In the genomic region with DNA sequence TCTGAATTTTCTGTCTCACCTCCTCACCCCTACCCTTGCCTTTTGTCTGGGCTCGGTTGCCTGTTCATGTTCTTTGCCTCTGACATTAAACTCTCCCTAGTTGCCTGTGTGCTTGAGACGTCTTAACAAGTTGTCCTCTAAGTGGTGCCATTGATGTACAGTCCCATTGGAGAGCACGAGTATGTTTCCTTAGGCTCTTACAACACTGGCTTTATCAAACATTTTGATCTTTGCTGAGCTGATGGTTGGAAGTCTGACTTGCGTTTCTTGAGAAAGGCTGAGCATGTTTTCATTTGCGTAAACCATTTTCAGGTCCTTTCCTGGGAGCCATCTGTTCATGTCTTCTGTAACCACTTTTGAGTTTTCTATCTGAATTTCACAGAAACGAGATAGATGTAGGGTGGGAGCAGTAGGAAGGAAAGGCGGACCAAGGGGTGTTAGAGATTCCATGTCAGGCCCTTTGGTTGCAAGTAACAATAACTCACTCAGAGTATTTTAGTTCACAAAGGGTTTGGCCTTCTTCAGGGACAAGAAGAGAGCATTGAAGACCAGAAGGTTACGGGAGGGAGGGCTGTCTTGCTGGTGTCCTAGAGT, we compare ENCODE assay signal across 18 cellular contexts. TPM values are rescaled to one million over a fixed set of nuclear protein-coding genes. Genes with fewer than 3 reads are reported as not detected.
A peak's percentile ranks its signal among the peaks of the same experiment; 100 is the strongest.
DNase-seq lines count a peak whose midpoint lies in the region; ATAC-seq, FAIRE-seq and TF ChIP-seq lines count a peak whose summit lies in the region.
"Had no signal": no experiment of that assay in that cellular context is flagged by ENCODE, and none has a peak within 500 bp of the region (broad histone marks: within the 10 kb centered on the region; RNA-seq: fewer than 3 reads in every experiment).

No MANE protein-coding gene starts in this region.

- no peak for DNase-seq in activated naive CD4-positive, alpha-beta T cell treated with anti-CD3 and anti-CD28 coated beads for 36 hours
- DNase-seq in activated naive CD4-positive, alpha-beta T cell treated with Interleukin-2 at 50 U/mL for 16 hours: no peak
- DNase-seq in GM12891 (ENCODE audit: insufficient read length, low spot score): no peak
- no peak for DNase-seq in activated naive CD8-positive, alpha-beta T cell treated with anti-CD3 and anti-CD28 coated beads, Interleukin-2, amount 10 ng/mL, durations not matched to agents 7 days and 5 days
- DNase-seq in naive thymus-derived CD8-positive, alpha-beta T cell: no peak
- DNase-seq in NCI-H1105 (lab: John Stamatoyannopoulos, UW): no peak
- no peak for DNase-seq in GM20000 (ENCODE audit: low spot score)
- DNase-seq in KG1 (lab: John Stamatoyannopoulos, UW): no peak
- DNase-seq: activated CD4-positive, alpha-beta T cell treated with anti-CD3 and anti-CD28 coated beads, Interleukin-2, amount 50 U/mL, for 4 hours; central memory CD4-positive, alpha-beta T cell; GDM1; GM23248; mesendoderm; NCI-H1694; NCI-H69; nephron progenitor cell; posterior cingulate gyrus had no signal

- no peak for ATAC-seq in activated naive CD8-positive, alpha-beta T cell treated with anti-CD3 and anti-CD28 coated beads, Interleukin-2, amount 10 ng/mL, durations not matched to agents 7 days and 5 days (ENCODE audit: low read depth)
- ATAC-seq in naive thymus-derived CD8-positive, alpha-beta T cell: no peak
- ATAC-seq: esophagus mucosa had no signal

- 0 out of 2 replicates have a peak, but pooled peaks have one; percentile 5 for TF ChIP-seq POLR2A in GM12891 (IDR thresholded peaks at IDR 0.05; ENCODE audit: low read depth, low read length)

- intact Hi-C loops in activated naive CD4-positive, alpha-beta T cell treated with anti-CD3 and anti-CD28 coated beads for 36 hours (cut with micrococcal nuclease): no loop called here

- no peaks in the 10 kb centered on the region for H3K27me3 Mint-ChIP-seq in activated naive CD4-positive, alpha-beta T cell treated with anti-CD3 and anti-CD28 coated beads for 36 hours (ENCODE audit: low read depth)
- no peaks in the 10 kb centered on the region for H3K27me3 Mint-ChIP-seq in activated naive CD8-positive, alpha-beta T cell treated with anti-CD3 and anti-CD28 coated beads, Interleukin-2, amount 10 ng/mL, durations not matched to agents 7 days and 5 days
- H3K27me3 Mint-ChIP-seq in naive thymus-derived CD8-positive, alpha-beta T cell: no peaks in the 10 kb centered on the region

- H3K36me3 Mint-ChIP-seq in activated naive CD4-positive, alpha-beta T cell treated with anti-CD3 and anti-CD28 coated beads for 36 hours (ENCODE audit: low read depth): peaks cover 71% of the 10 kb centered on the region
- peaks cover 67% of the 10 kb centered on the region for H3K36me3 Mint-ChIP-seq in activated naive CD8-positive, alpha-beta T cell treated with anti-CD3 and anti-CD28 coated beads, Interleukin-2, amount 10 ng/mL, durations not matched to agents 7 days and 5 days
- H3K36me3 Mint-ChIP-seq in naive thymus-derived CD8-positive, alpha-beta T cell: peaks cover 6 to 56% (median 22%) of the 10 kb centered on the region in 3 donors

- no peak for TF ChIP-seq CTCF in GM20000 (IDR thresholded peaks at IDR 0.05; ENCODE audit: extremely low read depth, missing control alignments)

- CTCF ChIA-PET in activated naive CD4-positive, alpha-beta T cell treated with anti-CD3 and anti-CD28 coated beads for 36 hours (lab: Charles Lee): interaction anchor here (1.0 kb wide), 1 partner anchor 17 kb away, joined by 3 read pairs; no protein-coding TSS in a partner anchor

- peaks cover 60% of the 10 kb centered on the region for H3K4me1 Mint-ChIP-seq in activated naive CD4-positive, alpha-beta T cell treated with anti-CD3 and anti-CD28 coated beads for 36 hours (ENCODE audit: low read depth)
- peaks cover 39% of the 10 kb centered on the region for H3K4me1 Mint-ChIP-seq in activated naive CD8-positive, alpha-beta T cell treated with anti-CD3 and anti-CD28 coated beads, Interleukin-2, amount 10 ng/mL, durations not matched to agents 7 days and 5 days
- peaks cover 42 to 65% (median 59%) of the 10 kb centered on the region in 4 donors for H3K4me1 Mint-ChIP-seq in naive thymus-derived CD8-positive, alpha-beta T cell
- H3K4me1 Mint-ChIP-seq: nephron progenitor cell had no signal

- POLR2A ChIA-PET in activated naive CD8-positive, alpha-beta T cell treated with anti-CD3 and anti-CD28 coated beads, Interleukin-2, amount 10 ng/mL, durations not matched to agents 7 days and 5 days (lab: Charles Lee): no interaction called here
- POLR2A ChIA-PET in naive thymus-derived CD8-positive, alpha-beta T cell (lab: Charles Lee): no interaction called here

- H3K4me3 Mint-ChIP-seq in activated naive CD4-positive, alpha-beta T cell treated with anti-CD3 and anti-CD28 coated beads for 36 hours: no peak overlapping the region
- no peak overlapping the region for H3K4me3 Mint-ChIP-seq in activated naive CD8-positive, alpha-beta T cell treated with anti-CD3 and anti-CD28 coated beads, Interleukin-2, amount 10 ng/mL, durations not matched to agents 7 days and 5 days
- H3K4me3 Mint-ChIP-seq in naive thymus-derived CD8-positive, alpha-beta T cell: peak overlapping the region in 2 of 10 donors; percentile 4 to 60
- H3K4me3 Mint-ChIP-seq: nephron progenitor cell had no signal

- FAIRE-seq in GM12891 (lab: Jason Lieb, UNC): no peak

- H3K9me3 Mint-ChIP-seq in activated naive CD4-positive, alpha-beta T cell treated with anti-CD3 and anti-CD28 coated beads for 36 hours: no peaks in the 10 kb centered on the region
- H3K9me3 Mint-ChIP-seq in activated naive CD8-positive, alpha-beta T cell treated with anti-CD3 and anti-CD28 coated beads, Interleukin-2, amount 10 ng/mL, durations not matched to agents 7 days and 5 days: no peaks in the 10 kb centered on the region
- no peaks in the 10 kb centered on the region for H3K9me3 Mint-ChIP-seq in naive thymus-derived CD8-positive, alpha-beta T cell
- H3K9me3 Mint-ChIP-seq: nephron progenitor cell had no signal

- H3K27ac Mint-ChIP-seq in activated naive CD4-positive, alpha-beta T cell treated with anti-CD3 and anti-CD28 coated beads for 36 hours: peak overlapping the region; percentile 25
- H3K27ac Mint-ChIP-seq in activated naive CD8-positive, alpha-beta T cell treated with anti-CD3 and anti-CD28 coated beads, Interleukin-2, amount 10 ng/mL, durations not matched to agents 7 days and 5 days: peak overlapping the region; percentile 25
- H3K27ac Mint-ChIP-seq in naive thymus-derived CD8-positive, alpha-beta T cell: peak overlapping the region; percentile 1 to 83 (median 66)
- H3K27ac Mint-ChIP-seq: nephron progenitor cell had no signal

TF ChIP-seq in GM12891, 5 proteins besides CTCF, POLR2A, EP300 and RAD21:
- no peak for TF ChIP-seq POU2F2 (IDR thresholded peaks at IDR 0.05; ENCODE audit: low read depth, low read length)
- no peak for TF ChIP-seq SPI1 (IDR thresholded peaks at IDR 0.05; ENCODE audit: low read depth, low read length)
- TF ChIP-seq POLR2AphosphoS5 (IDR thresholded peaks at IDR 0.05; ENCODE audit: low read depth, low read length): 0 out of 2 replicates have a peak, but pooled peaks have one; percentile 29
TF ChIP-seq in GM12891: peak in this region for 1.

RNA-seq across cellular contexts. Expression of gene OTULIN, which starts 35.4 kb away (rescaled TPM):
- total RNA-seq in activated naive CD4-positive, alpha-beta T cell treated with anti-CD3 and anti-CD28 coated beads for 36 hours: 10 to 100 TPM; 46.4 to 48.0 TPM
- polyA plus RNA-seq in GM12891 (2012; ENCODE audit: low read depth, missing spikeins): 12.5 TPM
- total RNA-seq in activated naive CD8-positive, alpha-beta T cell treated with anti-CD3 and anti-CD28 coated beads, Interleukin-2, amount 10 ng/mL, durations not matched to agents 7 days and 5 days: 10 to 100 TPM; 82.7 to 86.6 TPM
- 10 to 100 TPM; 68.1 to 77.0 TPM for total RNA-seq in naive thymus-derived CD8-positive, alpha-beta T cell
- 10 to 100 TPM; 15.7 to 22.7 (median 17.2) TPM for polyA plus RNA-seq in naive thymus-derived CD8-positive, alpha-beta T cell
